8 cellular contexts compared by ENCODE assay signal in the genomic region with DNA sequence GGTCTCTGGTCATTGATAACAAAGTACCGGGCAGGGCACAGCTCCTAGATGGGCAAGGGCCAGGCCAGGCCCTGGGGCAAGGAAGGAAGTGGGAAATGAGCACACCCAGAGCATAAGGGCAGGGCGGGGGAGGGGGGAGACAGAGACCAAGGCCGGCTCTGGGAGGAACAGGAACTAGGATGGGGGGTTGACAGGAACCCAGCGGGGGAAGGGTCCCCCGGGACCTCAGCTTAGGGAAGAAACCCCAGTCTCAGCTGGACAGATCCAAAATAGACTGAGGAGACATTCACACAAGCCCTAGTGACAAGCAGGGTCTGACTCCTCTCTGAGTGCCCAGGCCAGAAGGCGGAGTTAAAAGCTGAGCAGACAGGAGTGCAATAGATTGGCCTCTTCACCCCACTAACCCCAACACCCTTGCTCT. TPM values are rescaled to one million over a fixed set of nuclear protein-coding genes. Genes with fewer than 3 reads are reported as not detected.
DNase-seq lines count a peak whose midpoint lies in the region; ATAC-seq, FAIRE-seq and TF ChIP-seq lines count a peak whose summit lies in the region.

No MANE protein-coding gene starts in this region.

- intact Hi-C loops in spleen (cut with DNase I; ENCODE audit: low total_unique reads) = loop anchor here (5.0 kb wide), 2 partner anchors 142 to 362 kb away; no protein-coding TSS in a partner anchor

- H3K9me3 ChIP-seq in RWPE2 (ENCODE audit: severe bottlenecking) (no peaks in the 10 kb centered on the region), keratinocyte (ENCODE audit: control insufficient read depth, low read depth, low read length) (no peaks in the 10 kb centered on the region), spleen (no peaks in the 10 kb centered on the region)

- H3K79me2 ChIP-seq in keratinocyte (ENCODE audit: control insufficient read depth, insufficient read depth, low read length) = peaks cover 32% of the 10 kb centered on the region

- H3K27ac ChIP-seq in RWPE2 (ENCODE audit: poor library complexity, severe bottlenecking) = peak overlapping the region; percentile 94
- H3K27ac ChIP-seq in keratinocyte (ENCODE audit: control insufficient read depth, insufficient read depth, low read length) = peak overlapping the region; percentile 84
- peak overlapping the region; percentile 72 to 96 (median 88) for H3K27ac ChIP-seq in spleen

- peaks cover 23% of the 10 kb centered on the region for H3K4me1 ChIP-seq in RWPE2 (ENCODE audit: insufficient read depth, poor library complexity, severe bottlenecking)
- H3K4me1 ChIP-seq in keratinocyte (ENCODE audit: control insufficient read depth, extremely low read depth, insufficient read depth, low read length) = peaks cover 42% of the 10 kb centered on the region
- H3K4me1 ChIP-seq in spleen = peaks cover 39 to 74% (median 62%) of the 10 kb centered on the region in 6 donors

- H3K27me3 ChIP-seq in RWPE2 (ENCODE audit: insufficient read depth, poor library complexity, severe bottlenecking) (no peaks in the 10 kb centered on the region), bronchial epithelial cell (ENCODE audit: control insufficient read depth, insufficient read depth, low read length) (no peaks in the 10 kb centered on the region), keratinocyte (ENCODE audit: control insufficient read depth, extremely low read depth, insufficient read depth, low read length) (no peaks in the 10 kb centered on the region), spleen (replicated peaks in 1 of 7) (no peaks in the 10 kb centered on the region)

- dilution Hi-C loops in keratinocyte (cut with MboI; ENCODE audit: extremely low pct_ligation_motif_present, low sequenced_read_pairs) = no loop called here

- peak overlapping the region; percentile 70 for H3K4me2 ChIP-seq in keratinocyte (ENCODE audit: control insufficient read depth, extremely low read depth, insufficient read depth, low read depth, low read length)

- no peaks in the 10 kb centered on the region for H3K9me1 ChIP-seq in keratinocyte (ENCODE audit: control insufficient read depth, extremely low read depth, insufficient read depth, low read length)

- H4K20me1 ChIP-seq in keratinocyte (ENCODE audit: control insufficient read depth, extremely low read depth, insufficient read depth, low read length) = peaks cover 8% of the 10 kb centered on the region

- FAIRE-seq in bronchial epithelial cell (lab: Jason Lieb, UNC) (no peak), keratinocyte (lab: Jason Lieb, UNC) (peak; percentile 59)

- no peaks in the 10 kb centered on the region for H3K36me3 ChIP-seq in RWPE2 (ENCODE audit: low read depth)
- H3K36me3 ChIP-seq in bronchial epithelial cell (ENCODE audit: control insufficient read depth, insufficient read depth, low read length) = no peaks in the 10 kb centered on the region
- no peaks in the 10 kb centered on the region for H3K36me3 ChIP-seq in keratinocyte (ENCODE audit: control insufficient read depth in 2 of 2, extremely low read depth in 1 of 2, insufficient read depth in 2 of 2, low read length in 2 of 2)
- peaks cover 0 to under 1% (median 0%) of the 10 kb centered on the region in 6 donors for H3K36me3 ChIP-seq in spleen

- WGBS in spleen, 5 donors = 1 to 8% (median 3%) methylated on average over 6 of the region's 6 CpGs

- TF ChIP-seq POLR2A in spleen (IDR thresholded peaks at IDR 0.05) = peak in 1 of 3 donors; percentile 15

- peak; percentile 49 for DNase-seq in stimulated activated CD4-positive, alpha-beta T cell treated with anti-CD3 and anti-CD28 coated beads, Interleukin-15, amount 100 ng/mL, for 24 hours
- no peak for DNase-seq in stimulated activated CD4-positive, alpha-beta T cell treated with anti-CD3 and anti-CD28 coated beads, Interleukin-2, amount 100 ng/mL, for 48 hours
- no peak for DNase-seq in RWPE2 (ENCODE audit: low spot score)
- peak; percentile 68 for DNase-seq in bronchial epithelial cell (ENCODE audit: low read depth)
- no peak for DNase-seq in keratinocyte (ENCODE audit: low read depth, low spot score)
- DNase-seq in spleen = peak; percentile 91
- no peak for DNase-seq in superior temporal gyrus (ENCODE audit: extremely low spot score)
- no peak for DNase-seq in NCI-H187 treated with DMSO at 0.1 percent for 48 hours (lab: John Stamatoyannopoulos, UW)

- H2AFZ ChIP-seq in keratinocyte (ENCODE audit: control insufficient read depth, low read length) = no peak overlapping the region

- H3K9ac ChIP-seq in keratinocyte (ENCODE audit: control insufficient read depth, extremely low read depth, insufficient read depth, low read length) = peak overlapping the region; percentile 67

- H3K4me3 ChIP-seq in RWPE2 (ENCODE audit: severe bottlenecking) = peak overlapping the region; percentile 51
- H3K4me3 ChIP-seq in bronchial epithelial cell (ENCODE audit: low read depth, low read length) = peak overlapping the region; percentile 74
- peak overlapping the region; percentile 64 to 84 (median 82) for H3K4me3 ChIP-seq in keratinocyte (ENCODE audit: control insufficient read depth in 2 of 3, extremely low read depth in 1 of 3, insufficient read depth in 2 of 3, low read depth in 1 of 3, low read length in 3 of 3)
- peak overlapping the region; percentile 56 to 88 (median 65) for H3K4me3 ChIP-seq in spleen

- no peak for ATAC-seq in RWPE2 (ENCODE audit: low read depth)

- TF ChIP-seq CTCF in RWPE2 (IDR thresholded peaks at IDR 0.05; ENCODE audit: poor library complexity, severe bottlenecking) (no peak), bronchial epithelial cell (IDR thresholded peaks at IDR 0.05; ENCODE audit: insufficient read depth, low read length, severe bottlenecking) (no peak), keratinocyte (optimal IDR thresholded peaks at IDR 0.05 in 1 of 3, IDR thresholded peaks at IDR 0.05 in 1 of 3, conservative IDR thresholded peaks at IDR 0.05 in 1 of 3; ENCODE audit: extremely low read depth in 1 of 3, insufficient read depth in 2 of 3, low read length in 3 of 3) (no peak), spleen (IDR thresholded peaks at IDR 0.05 in 8 of 11, conservative IDR thresholded peaks at IDR 0.05 in 3 of 11) (no peak)

RNA-seq across cellular contexts. Expression of a gene that starts 0.7 kb away (rescaled TPM):
- 10.3 and 12.2 TPM in 2 replicates for total RNA-seq in bronchial epithelial cell
- 32.7 to 51.3 TPM (median 39.4 TPM) in 3 replicates for polyA plus RNA-seq in keratinocyte
- 6.2 TPM for polyA plus RNA-seq in keratinocyte (2011; ENCODE audit: low read depth)
- 43.2 and 52.8 TPM in 2 replicates for polyA plus RNA-seq in keratinocyte (2011; cell fraction: cytosol; rRNA removed)
- polyA plus RNA-seq in keratinocyte (2011; cell fraction: nucleus; rRNA removed) = 67.9 and 80.4 TPM in 2 replicates
- polyA plus RNA-seq in keratinocyte (2012; ENCODE audit: low replicate concordance) = 19.0 and 29.9 TPM in 2 replicates
- 29.3 to 47.8 TPM (median 40.4 TPM) in 3 replicates for polyA minus RNA-seq in keratinocyte
- polyA minus RNA-seq in keratinocyte (2011; cell fraction: cytosol; rRNA and poly(A)+ RNA removed) = 44.1 TPM
- 30.5 and 37.5 TPM in 2 replicates for polyA minus RNA-seq in keratinocyte (2011; cell fraction: nucleus; rRNA and poly(A)+ RNA removed)
- 10 to 100 TPM; 30.9 to 45.0 (median 35.2) TPM for total RNA-seq in spleen
- polyA plus RNA-seq in spleen = 10 to 100 TPM in 2 of 3 donors, 1 to 10 TPM in 1; 8.7 to 24.0 (median 23.3) TPM

RNA-seq across cellular contexts. Expression of a gene that starts 12.0 kb away (rescaled TPM):
- total RNA-seq in bronchial epithelial cell (165 and 248 TPM in 2 replicates), spleen (10 to 100 TPM; 54.2 to 75.5 (median 58.7) TPM)
- polyA plus RNA-seq in keratinocyte (149 to 174 TPM (median 154 TPM) in 3 replicates), spleen (10 to 100 TPM; 56.9 to 80.7 (median 72.0) TPM)
- polyA plus RNA-seq in keratinocyte (2011; ENCODE audit: low read depth) = 53.8 TPM
- polyA plus RNA-seq in keratinocyte (2011; cell fraction: cytosol; rRNA removed) = 129 and 146 TPM in 2 replicates
- 70.7 and 85.4 TPM in 2 replicates for polyA plus RNA-seq in keratinocyte (2011; cell fraction: nucleus; rRNA removed)
- polyA plus RNA-seq in keratinocyte (2012; ENCODE audit: low replicate concordance) = 109 and 138 TPM in 2 replicates
- polyA minus RNA-seq in keratinocyte = 86.9 to 195 TPM (median 104 TPM) in 3 replicates
- polyA minus RNA-seq in keratinocyte (2011; cell fraction: cytosol; rRNA and poly(A)+ RNA removed) = 49.5 TPM
- polyA minus RNA-seq in keratinocyte (2011; cell fraction: nucleus; rRNA and poly(A)+ RNA removed) = 10.3 and 18.0 TPM in 2 replicates

RNA-seq across cellular contexts. Expression of a gene that starts 18.5 kb away (rescaled TPM):
- total RNA-seq in bronchial epithelial cell (22.9 and 25.3 TPM in 2 replicates), spleen (10 to 100 TPM; 17.5 to 25.0 (median 21.0) TPM)
- polyA plus RNA-seq in keratinocyte (18.6 to 27.0 TPM (median 20.7 TPM) in 3 replicates), spleen (10 to 100 TPM; 10.4 to 20.0 (median 19.7) TPM)
- 7.3 TPM for polyA plus RNA-seq in keratinocyte (2011; ENCODE audit: low read depth)
- polyA plus RNA-seq in keratinocyte (2011; cell fraction: cytosol; rRNA removed) = 6.6 and 8.7 TPM in 2 replicates
- 40.9 and 44.2 TPM in 2 replicates for polyA plus RNA-seq in keratinocyte (2011; cell fraction: nucleus; rRNA removed)
- 12.0 and 19.7 TPM in 2 replicates for polyA plus RNA-seq in keratinocyte (2012; ENCODE audit: low replicate concordance)
- polyA minus RNA-seq in keratinocyte = 27.8 to 50.9 TPM (median 29.3 TPM) in 3 replicates
- polyA minus RNA-seq in keratinocyte (2011; cell fraction: cytosol; rRNA and poly(A)+ RNA removed) = 8.1 TPM
- polyA minus RNA-seq in keratinocyte (2011; cell fraction: nucleus; rRNA and poly(A)+ RNA removed) = 32.5 and 39.8 TPM in 2 replicates

RNA-seq across cellular contexts. Expression of a gene that starts 35.2 kb away (rescaled TPM):
- total RNA-seq in bronchial epithelial cell (7.6 and 9.7 TPM in 2 replicates), spleen (10 to 100 TPM; 15.8 to 31.6 (median 22.6) TPM)
- polyA plus RNA-seq in keratinocyte (9.4 to 14.6 TPM (median 14.5 TPM) in 3 replicates), spleen (10 to 100 TPM; 20.5 to 37.5 (median 26.3) TPM)
- 8.3 TPM for polyA plus RNA-seq in keratinocyte (2011; ENCODE audit: low read depth)
- 5.1 and 7.0 TPM in 2 replicates for polyA plus RNA-seq in keratinocyte (2011; cell fraction: cytosol; rRNA removed)
- polyA plus RNA-seq in keratinocyte (2011; cell fraction: nucleus; rRNA removed) = 27.6 and 30.3 TPM in 2 replicates
- 10.5 and 16.2 TPM in 2 replicates for polyA plus RNA-seq in keratinocyte (2012; ENCODE audit: low replicate concordance)
- 5.7 to 16.3 TPM (median 16.1 TPM) in 3 replicates for polyA minus RNA-seq in keratinocyte
- polyA minus RNA-seq in keratinocyte (2011; cell fraction: cytosol; rRNA and poly(A)+ RNA removed) = 4.0 TPM
- polyA minus RNA-seq in keratinocyte (2011; cell fraction: nucleus; rRNA and poly(A)+ RNA removed) = 7.4 and 11.3 TPM in 2 replicates

RNA-seq across cellular contexts. Expression of a gene that starts 42.5 kb away (rescaled TPM):
- 320 and 342 TPM in 2 replicates for total RNA-seq in bronchial epithelial cell
- polyA plus RNA-seq in keratinocyte = 339 to 414 TPM (median 356 TPM) in 3 replicates
- 109 TPM for polyA plus RNA-seq in keratinocyte (2011; ENCODE audit: low read depth)
- polyA plus RNA-seq in keratinocyte (2011; cell fraction: cytosol; rRNA removed) = 235 and 294 TPM in 2 replicates
- polyA plus RNA-seq in keratinocyte (2011; cell fraction: nucleus; rRNA removed) = 447 and 511 TPM in 2 replicates
- 197 and 386 TPM in 2 replicates for polyA plus RNA-seq in keratinocyte (2012; ENCODE audit: low replicate concordance)
- 460 to 537 TPM (median 484 TPM) in 3 replicates for polyA minus RNA-seq in keratinocyte
- polyA minus RNA-seq in keratinocyte (2011; cell fraction: cytosol; rRNA and poly(A)+ RNA removed) = 296 TPM
- 417 and 614 TPM in 2 replicates for polyA minus RNA-seq in keratinocyte (2011; cell fraction: nucleus; rRNA and poly(A)+ RNA removed)
- total RNA-seq in spleen = 100 to 1,000 TPM; 163 to 269 (median 194) TPM
- polyA plus RNA-seq in spleen = 10 to 100 TPM; 48.5 to 84.5 (median 67.2) TPM

Comparison
In these comparisons a context has a peak if more than half of its experiments do, and no peak if none do; other contexts are left out.
1. DNase-seq: peak in stimulated activated CD4-positive, alpha-beta T cell treated with anti-CD3 and anti-CD28 coated beads, Interleukin-15, amount 100 ng/mL, for 24 hours (single experiment), bronchial epithelial cell (single experiment) and spleen (single experiment); none in stimulated activated CD4-positive, alpha-beta T cell treated with anti-CD3 and anti-CD28 coated beads, Interleukin-2, amount 100 ng/mL, for 48 hours (0 of 2), RWPE2 (single experiment), keratinocyte (single experiment), superior temporal gyrus (single experiment) and NCI-H187 treated with DMSO at 0.1 percent for 48 hours (single experiment).
2. Peak in every context shown above with its lines, with median percentiles within 50 percentile points of each other: H3K27ac ChIP-seq and H3K4me3 ChIP-seq.